In the genomic region with DNA sequence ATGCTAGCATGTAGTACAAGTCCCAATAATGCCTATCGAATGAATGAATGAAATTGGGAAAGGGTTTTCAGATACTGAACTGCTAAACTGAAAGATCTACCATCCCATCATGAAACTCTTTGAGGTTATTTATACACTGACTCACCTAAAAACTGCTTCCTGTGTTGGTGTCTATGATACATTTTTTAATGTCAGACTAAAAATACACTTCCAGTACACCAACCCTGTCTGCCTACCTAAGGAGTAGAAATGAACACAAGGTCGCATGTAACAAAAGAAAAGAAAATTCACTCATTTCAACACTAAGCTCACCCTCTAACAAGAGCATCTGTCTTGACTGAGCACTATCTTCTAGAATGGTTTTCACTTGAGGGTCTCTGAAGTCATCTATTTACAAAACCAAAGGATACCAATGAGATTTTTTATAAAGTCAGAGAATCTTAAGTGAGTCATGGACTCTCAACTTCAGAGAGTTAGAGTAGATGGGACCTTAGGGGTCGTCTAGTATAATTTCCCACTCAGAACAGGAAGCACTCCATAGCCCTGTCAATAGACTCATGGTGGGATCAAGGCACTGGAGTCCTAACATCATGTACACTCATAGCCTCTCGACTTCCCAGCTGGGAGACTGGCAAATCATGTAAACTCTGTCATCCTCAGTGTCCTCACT, we compare ENCODE assay signal across 8 cellular contexts. TPM values are rescaled to one million over a fixed set of nuclear protein-coding genes. Genes with fewer than 3 reads are reported as not detected.
DNase-seq lines count a peak whose midpoint lies in the region; ATAC-seq and TF ChIP-seq lines count a peak whose summit lies in the region.
"Had no signal": no experiment of that assay in that cellular context is flagged by ENCODE, and none has a peak within 500 bp of the region (broad histone marks: within the 10 kb centered on the region; RNA-seq: fewer than 3 reads in every experiment).

No MANE protein-coding gene starts in this region.

- intact Hi-C loops in CD8-positive, alpha-beta T cell (cut with DNase I, micrococcal nuclease), result no loop called here

- no peak overlapping the region for H3K4me3 Mint-ChIP-seq in activated naive CD8-positive, alpha-beta T cell treated with anti-CD3 and anti-CD28 coated beads, Interleukin-2, amount 50 U/mL, for 24 hours
- H3K4me3 Mint-ChIP-seq in stimulated activated naive B cell treated with anti-CD40 and anti-IgM and Interleukin-4, amounts not matched to agents 10 μg/mL and 1 μg/mL and 100 μg/mL, for 72 hours, result peak overlapping the region in 1 of 2 donors; percentile 70
- no peak overlapping the region for H3K4me3 Mint-ChIP-seq in CD8-positive, alpha-beta T cell

- no peaks in the 10 kb centered on the region for H3K9me3 Mint-ChIP-seq in activated naive CD8-positive, alpha-beta T cell treated with anti-CD3 and anti-CD28 coated beads, Interleukin-2, amount 50 U/mL, for 24 hours
- H3K9me3 Mint-ChIP-seq in stimulated activated naive B cell treated with anti-CD40 and anti-IgM and Interleukin-4, amounts not matched to agents 10 μg/mL and 1 μg/mL and 100 μg/mL, for 72 hours, result peaks cover 0 to 8% of the 10 kb centered on the region in 2 donors
- no peaks in the 10 kb centered on the region for H3K9me3 Mint-ChIP-seq in CD8-positive, alpha-beta T cell

- CTCF ChIA-PET in CD8-positive, alpha-beta T cell (lab: Charles Lee), result no interaction called here

- H3K4me1 ChIP-seq in CD8-positive, alpha-beta T cell (ENCODE audit: insufficient read depth, low read length), result no peaks in the 10 kb centered on the region

- H3K27me3 Mint-ChIP-seq in activated naive CD8-positive, alpha-beta T cell treated with anti-CD3 and anti-CD28 coated beads, Interleukin-2, amount 50 U/mL, for 24 hours, result no peaks in the 10 kb centered on the region
- H3K27me3 Mint-ChIP-seq in stimulated activated naive B cell treated with anti-CD40 and anti-IgM and Interleukin-4, amounts not matched to agents 10 μg/mL and 1 μg/mL and 100 μg/mL, for 72 hours, result peaks cover 2 to 3% of the 10 kb centered on the region in 2 donors
- H3K27me3 Mint-ChIP-seq in CD8-positive, alpha-beta T cell (ENCODE audit: low read depth), result no peaks in the 10 kb centered on the region

- H3K4me1 Mint-ChIP-seq in activated naive CD8-positive, alpha-beta T cell treated with anti-CD3 and anti-CD28 coated beads, Interleukin-2, amount 50 U/mL, for 24 hours, result peaks cover 2% of the 10 kb centered on the region
- H3K4me1 Mint-ChIP-seq in stimulated activated naive B cell treated with anti-CD40 and anti-IgM and Interleukin-4, amounts not matched to agents 10 μg/mL and 1 μg/mL and 100 μg/mL, for 72 hours, result peaks cover 23 to 41% of the 10 kb centered on the region in 2 donors
- no peaks in the 10 kb centered on the region for H3K4me1 Mint-ChIP-seq in CD8-positive, alpha-beta T cell (ENCODE audit: low read depth)

- ATAC-seq in GM19397 (IDR thresholded peaks at IDR 0.05; ENCODE audit: unreplicated experiment) (peak; percentile 48), HG03039 (IDR thresholded peaks at IDR 0.05; ENCODE audit: unreplicated experiment) (peak; percentile 45)
- peak; percentile 73 for ATAC-seq in activated naive CD8-positive, alpha-beta T cell treated with anti-CD3 and anti-CD28 coated beads, Interleukin-2, amount 50 U/mL, for 24 hours
- ATAC-seq in stimulated activated naive B cell treated with anti-CD40 and anti-IgM and Interleukin-4, amounts not matched to agents 10 μg/mL and 1 μg/mL and 100 μg/mL, for 72 hours (replicated peaks), result peak; percentile 54
- no peak for ATAC-seq in CD8-positive, alpha-beta T cell

- no peak for TF ChIP-seq CTCF in CD8-positive, alpha-beta T cell (IDR thresholded peaks at IDR 0.05)

- H3K27ac ChIP-seq in CD8-positive, alpha-beta T cell (ENCODE audit: low read depth, low read length), result no peak overlapping the region

- no peaks in the 10 kb centered on the region for H3K36me3 ChIP-seq in CD8-positive, alpha-beta T cell (ENCODE audit: insufficient read depth, low read length)

- DNase-seq in activated naive CD8-positive, alpha-beta T cell treated with anti-CD3 and anti-CD28 coated beads, Interleukin-2, amount 50 U/mL, for 24 hours, result no peak
- DNase-seq in stimulated activated naive B cell treated with anti-CD40 and anti-IgM and Interleukin-4, amounts not matched to agents 10 μg/mL and 1 μg/mL and 100 μg/mL, for 72 hours, result no peak
- no peak for DNase-seq in CD8-positive, alpha-beta T cell
- DNase-seq in NCI-H2171 (lab: John Stamatoyannopoulos, UW) (no peak), NCI-H748 treated with DMSO at 0.1 percent for 48 hours (lab: John Stamatoyannopoulos, UW) (no peak)
- DNase-seq: activated CD4-positive, alpha-beta T cell treated with anti-CD3 and anti-CD28 coated beads for 4 hours had no signal

- no peaks in the 10 kb centered on the region for H3K27me3 ChIP-seq in CD8-positive, alpha-beta T cell (ENCODE audit: insufficient read depth, low read length)

- H3K27ac Mint-ChIP-seq in activated naive CD8-positive, alpha-beta T cell treated with anti-CD3 and anti-CD28 coated beads, Interleukin-2, amount 50 U/mL, for 24 hours, result peak overlapping the region; percentile 10
- peak overlapping the region; percentile 99 for H3K27ac Mint-ChIP-seq in stimulated activated naive B cell treated with anti-CD40 and anti-IgM and Interleukin-4, amounts not matched to agents 10 μg/mL and 1 μg/mL and 100 μg/mL, for 72 hours
- H3K27ac Mint-ChIP-seq in CD8-positive, alpha-beta T cell, result no peak overlapping the region

- no peaks in the 10 kb centered on the region for H3K36me3 Mint-ChIP-seq in activated naive CD8-positive, alpha-beta T cell treated with anti-CD3 and anti-CD28 coated beads, Interleukin-2, amount 50 U/mL, for 24 hours (ENCODE audit: low read depth)
- peaks cover 0 to 8% of the 10 kb centered on the region in 2 donors for H3K36me3 Mint-ChIP-seq in stimulated activated naive B cell treated with anti-CD40 and anti-IgM and Interleukin-4, amounts not matched to agents 10 μg/mL and 1 μg/mL and 100 μg/mL, for 72 hours
- no peaks in the 10 kb centered on the region for H3K36me3 Mint-ChIP-seq in CD8-positive, alpha-beta T cell

- no peak overlapping the region for H3K4me3 ChIP-seq in CD8-positive, alpha-beta T cell (ENCODE audit: low read depth, low read length)

- POLR2A ChIA-PET in CD8-positive, alpha-beta T cell (lab: Charles Lee), result no interaction called here

- H3K9me3 ChIP-seq in CD8-positive, alpha-beta T cell (ENCODE audit: low read length), result no peaks in the 10 kb centered on the region

RNA-seq across cellular contexts. Expression of gene WLS, which starts 53.4 kb away (rescaled TPM):
- total RNA-seq in CD8-positive, alpha-beta T cell, result not detected
